1 cellular context compared by ENCODE assay signal in genomic region chr5:112793201-112793600, GRCh38.
TF ChIP-seq lines count a peak whose summit lies in the region.

No MANE protein-coding gene starts in this region.

TF ChIP-seq in IMR-90, 13 proteins besides CTCF, POLR2A, EP300 and RAD21:
- no peak for TF ChIP-seq SMC3 (IDR thresholded peaks at IDR 0.05; ENCODE audit: low read depth, low read length)
- TF ChIP-seq USF2 (IDR thresholded peaks at IDR 0.05; ENCODE audit: low read depth, low read length) = no peak
- TF ChIP-seq MXI1 (IDR thresholded peaks at IDR 0.05; ENCODE audit: borderline replicate concordance, low read depth, low read length) = no peak
- TF ChIP-seq, protein P1, sequence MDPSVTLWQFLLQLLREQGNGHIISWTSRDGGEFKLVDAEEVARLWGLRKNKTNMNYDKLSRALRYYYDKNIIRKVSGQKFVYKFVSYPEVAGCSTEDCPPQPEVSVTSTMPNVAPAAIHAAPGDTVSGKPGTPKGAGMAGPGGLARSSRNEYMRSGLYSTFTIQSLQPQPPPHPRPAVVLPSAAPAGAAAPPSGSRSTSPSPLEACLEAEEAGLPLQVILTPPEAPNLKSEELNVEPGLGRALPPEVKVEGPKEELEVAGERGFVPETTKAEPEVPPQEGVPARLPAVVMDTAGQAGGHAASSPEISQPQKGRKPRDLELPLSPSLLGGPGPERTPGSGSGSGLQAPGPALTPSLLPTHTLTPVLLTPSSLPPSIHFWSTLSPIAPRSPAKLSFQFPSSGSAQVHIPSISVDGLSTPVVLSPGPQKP (IDR thresholded peaks at IDR 0.05; ENCODE audit: borderline replicate concordance, low read depth, low read length) = no peak
